8 cellular contexts compared by ENCODE assay signal in the genomic region with DNA sequence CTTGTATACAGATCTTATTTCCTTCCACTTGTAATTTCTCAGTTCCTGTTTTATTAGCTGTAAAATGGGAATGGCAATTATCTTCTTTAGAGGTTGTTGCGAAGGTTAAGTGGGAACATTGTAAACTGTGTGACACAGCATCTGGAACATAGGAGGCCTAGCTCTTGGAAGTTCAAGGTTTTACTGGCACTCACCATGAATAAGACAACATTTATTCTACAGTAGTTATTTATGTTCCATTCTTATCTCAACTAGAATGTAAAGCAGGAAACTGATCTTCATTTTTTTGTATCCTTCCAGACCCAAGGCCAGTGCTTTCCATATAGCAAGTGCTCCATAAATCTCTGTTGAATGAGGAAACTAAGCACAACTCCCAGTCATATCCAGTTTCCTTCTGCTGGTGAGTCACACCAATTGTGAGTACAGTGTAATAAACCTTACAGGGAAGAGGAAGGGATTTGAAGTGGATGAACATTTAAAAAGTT. TPM values are rescaled to one million over a fixed set of nuclear protein-coding genes. Genes with fewer than 3 reads are reported as not detected.
DNase-seq lines count a peak whose midpoint lies in the region; ATAC-seq and TF ChIP-seq lines count a peak whose summit lies in the region.

No MANE protein-coding gene starts in this region.

- POLR2A ChIA-PET in SK-N-SH (lab: Yijun Ruan, JAX): interaction anchor here (1.1 to 2.7 kb wide), 2 partner anchors 16 to 433 kb away, joined by 4 to 20 read pairs; a partner anchor contains a TSS

- no peaks in the 10 kb centered on the region for H3K9me2 ChIP-seq in SK-N-SH

- DNase-seq in A172 (ENCODE audit: low spot score) (peak; percentile 66), GM12864 (ENCODE audit: low read depth) (no peak), SK-N-SH (no peak), fibroblast of lung (ENCODE audit: low read depth in 2 of 2) (peak; percentile 79 to 85), renal cortical epithelial cell (ENCODE audit: low read depth) (peak; percentile 90)

- peaks cover 32% of the 10 kb centered on the region for H3F3A ChIP-seq in SK-N-SH (replicated peaks; ENCODE audit: insufficient read depth)

- H3K36me3 ChIP-seq in SK-N-SH (replicated peaks in 1 of 2; ENCODE audit: control insufficient read depth in 1 of 2, insufficient read depth in 2 of 2, low read length in 1 of 2) (peaks cover 16 to 35% of the 10 kb centered on the region in 2 experiments), fibroblast of lung (ENCODE audit: control insufficient read depth, insufficient read depth, low read length) (no peaks in the 10 kb centered on the region)

- peak overlapping the region; percentile 95 for H3K9ac ChIP-seq in SK-N-SH
- peak overlapping the region; percentile 95 for H3K9ac ChIP-seq in fibroblast of lung (ENCODE audit: insufficient read depth, low read length)

- ATAC-seq in GM21528 (IDR thresholded peaks at IDR 0.05; ENCODE audit: low FRiP score, unreplicated experiment) (no peak), HG02870 (IDR thresholded peaks at IDR 0.05; ENCODE audit: unreplicated experiment) (no peak), HG03354 (IDR thresholded peaks at IDR 0.05; ENCODE audit: poor library complexity, severe bottlenecking, unreplicated experiment) (no peak)

- H3K4me3 ChIP-seq in GM12864 (ENCODE audit: low read depth, low read length): peak overlapping the region; percentile 75
- H3K4me3 ChIP-seq in SK-N-SH (ENCODE audit: low read depth in 2 of 2, low read length in 1 of 2): peak overlapping the region; percentile 96 to 97; a peak in 3 of 4 replicates
- peak overlapping the region; percentile 88 to 100 (median 97) for H3K4me3 ChIP-seq in fibroblast of lung (replicated peaks in 1 of 4; ENCODE audit: control extremely low read depth in 1 of 4, insufficient read depth in 1 of 4, low read depth in 3 of 4, low read length in 4 of 4)

- H2AFZ ChIP-seq in SK-N-SH (ENCODE audit: low read depth) (no peak overlapping the region), fibroblast of lung (ENCODE audit: low read length) (no peak overlapping the region)

- no peaks in the 10 kb centered on the region for H3K9me3 ChIP-seq in SK-N-SH
- H3K9me3 ChIP-seq in fibroblast of lung (ENCODE audit: control insufficient read depth, insufficient read depth, low read depth, low read length): no peaks in the 10 kb centered on the region

- no peaks in the 10 kb centered on the region for H3K27me3 ChIP-seq in SK-N-SH (ENCODE audit: insufficient read depth)
- H3K27me3 ChIP-seq in fibroblast of lung (ENCODE audit: control insufficient read depth, insufficient read depth, low read length): no peaks in the 10 kb centered on the region

- peak overlapping the region in 1 of 2 experiments; percentile 91; a peak in 2 of 4 replicates for H3K27ac ChIP-seq in SK-N-SH (ENCODE audit: low read depth in 2 of 2, low read length in 1 of 2)
- peak overlapping the region; percentile 98 for H3K27ac ChIP-seq in fibroblast of lung (ENCODE audit: insufficient read depth, low read length)

- 84% methylated on average over 1 of the region's 1 CpG for WGBS in SK-N-SH (ENCODE audit: low lambda C conversion rate)

- H3K79me2 ChIP-seq in SK-N-SH (ENCODE audit: insufficient read depth) (peaks cover 63% of the 10 kb centered on the region), fibroblast of lung (ENCODE audit: control insufficient read depth, insufficient read depth, low read length) (peaks cover 59% of the 10 kb centered on the region)

- TF ChIP-seq CTCF in GM12864 (IDR thresholded peaks at IDR 0.05; ENCODE audit: low read depth, low read length, missing control alignments) (no peak), SK-N-SH (IDR thresholded peaks at IDR 0.05) (no peak), fibroblast of lung (conservative IDR thresholded peaks at IDR 0.05 in 1 of 2, IDR thresholded peaks at IDR 0.05 in 1 of 2; ENCODE audit: low read depth in 1 of 2, low read length in 2 of 2) (no peak)

- TF ChIP-seq EP300 in SK-N-SH (IDR thresholded peaks at IDR 0.05; ENCODE audit: borderline replicate concordance in 1 of 2, low read depth in 1 of 2, low read length in 1 of 2): no peak

- peaks cover 42% of the 10 kb centered on the region for H4K20me1 ChIP-seq in SK-N-SH (ENCODE audit: insufficient read depth)
- no peaks in the 10 kb centered on the region for H4K20me1 ChIP-seq in fibroblast of lung (ENCODE audit: control insufficient read depth, extremely low read depth, insufficient read depth, low read length)

- H3K4me1 ChIP-seq in SK-N-SH (ENCODE audit: control insufficient read depth in 1 of 2, insufficient read depth in 2 of 2, low read depth in 1 of 2, low read length in 1 of 2) (peaks cover 22 to 28% of the 10 kb centered on the region in 2 experiments), fibroblast of lung (ENCODE audit: control insufficient read depth, extremely low read depth, insufficient read depth, low read length) (peaks cover 5% of the 10 kb centered on the region)

- CTCF ChIA-PET in SK-N-SH (lab: Yijun Ruan, JAX): interaction anchor here (1.0 to 3.0 kb wide), 3 partner anchors 8 to 33 kb away, joined by 4 to 21 read pairs (median 14); a partner anchor contains a TSS

- H3K4me2 ChIP-seq in SK-N-SH: peak overlapping the region; percentile 93
- H3K4me2 ChIP-seq in fibroblast of lung (ENCODE audit: extremely low read depth, insufficient read depth, low read length): peak overlapping the region; percentile 89

- TF ChIP-seq RAD21 in SK-N-SH (IDR thresholded peaks at IDR 0.05; ENCODE audit: low read length): no peak

TF ChIP-seq in SK-N-SH, 30 proteins besides CTCF, POLR2A, EP300 and RAD21 (continues in another document):
- TF ChIP-seq TEAD4 (IDR thresholded peaks at IDR 0.05; ENCODE audit: borderline replicate concordance, insufficient read depth) (no peak), NRF1 (IDR thresholded peaks at IDR 0.05; ENCODE audit: low read depth, low read length) (no peak), NFIC (IDR thresholded peaks at IDR 0.05; ENCODE audit: borderline replicate concordance) (no peak), GABPA (IDR thresholded peaks at IDR 0.05; ENCODE audit: low read depth) (no peak), FOXM1 (IDR thresholded peaks at IDR 0.05; ENCODE audit: low read depth) (no peak), MEF2A (IDR thresholded peaks at IDR 0.05; ENCODE audit: borderline replicate concordance, low read depth) (no peak), FOXJ3 (CRISPR knock-in tag; IDR thresholded peaks at IDR 0.05) (no peak), FOSL2 (IDR thresholded peaks at IDR 0.05; ENCODE audit: borderline replicate concordance, low read depth) (peak; percentile 72; the same call in 1 of the 2 replicates), RCOR1 (IDR thresholded peaks at IDR 0.05; ENCODE audit: low read length) (no peak), MXI1 (IDR thresholded peaks at IDR 0.05; ENCODE audit: low read depth, low read length) (no peak), SIN3A (IDR thresholded peaks at IDR 0.05; ENCODE audit: borderline replicate concordance, low read depth, low read length) (no peak)
- TF ChIP-seq, protein P1, sequence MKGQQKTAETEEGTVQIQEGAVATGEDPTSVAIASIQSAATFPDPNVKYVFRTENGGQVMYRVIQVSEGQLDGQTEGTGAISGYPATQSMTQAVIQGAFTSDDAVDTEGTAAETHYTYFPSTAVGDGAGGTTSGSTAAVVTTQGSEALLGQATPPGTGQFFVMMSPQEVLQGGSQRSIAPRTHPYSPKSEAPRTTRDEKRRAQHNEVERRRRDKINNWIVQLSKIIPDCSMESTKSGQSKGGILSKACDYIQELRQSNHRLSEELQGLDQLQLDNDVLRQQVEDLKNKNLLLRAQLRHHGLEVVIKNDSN (IDR thresholded peaks at IDR 0.05; ENCODE audit: borderline replicate concordance, low read depth): no peak
- TF ChIP-seq, protein P2, sequence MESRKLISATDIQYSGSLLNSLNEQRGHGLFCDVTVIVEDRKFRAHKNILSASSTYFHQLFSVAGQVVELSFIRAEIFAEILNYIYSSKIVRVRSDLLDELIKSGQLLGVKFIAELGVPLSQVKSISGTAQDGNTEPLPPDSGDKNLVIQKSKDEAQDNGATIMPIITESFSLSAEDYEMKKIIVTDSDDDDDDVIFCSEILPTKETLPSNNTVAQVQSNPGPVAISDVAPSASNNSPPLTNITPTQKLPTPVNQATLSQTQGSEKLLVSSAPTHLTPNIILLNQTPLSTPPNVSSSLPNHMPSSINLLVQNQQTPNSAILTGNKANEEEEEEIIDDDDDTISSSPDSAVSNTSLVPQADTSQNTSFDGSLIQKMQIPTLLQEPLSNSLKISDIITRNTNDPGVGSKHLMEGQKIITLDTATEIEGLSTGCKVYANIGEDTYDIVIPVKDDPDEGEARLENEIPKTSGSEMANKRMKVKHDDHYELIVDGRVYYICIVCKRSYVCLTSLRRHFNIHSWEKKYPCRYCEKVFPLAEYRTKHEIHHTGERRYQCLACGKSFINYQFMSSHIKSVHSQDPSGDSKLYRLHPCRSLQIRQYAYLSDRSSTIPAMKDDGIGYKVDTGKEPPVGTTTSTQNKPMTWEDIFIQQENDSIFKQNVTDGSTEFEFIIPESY (IDR thresholded peaks at IDR 0.05; ENCODE audit: borderline replicate concordance, low read depth): no peak

RNA-seq across cellular contexts. Expression of a gene that starts 1.4 kb away (rescaled TPM):
- total RNA-seq in A172 (2014; rRNA removed; shearing (Covaris generic)): 14.5 and 15.1 TPM in 2 replicates
- polyA plus RNA-seq in SK-N-SH (2012; rRNA removed): 5.8 and 6.6 TPM in 2 replicates
- polyA plus RNA-seq in SK-N-SH (2012; cell fraction: cytosol; rRNA removed): 7.2 and 8.0 TPM in 2 replicates
- polyA plus RNA-seq in SK-N-SH (2012; cell fraction: nucleus; rRNA removed): 5.5 and 7.7 TPM in 2 replicates
- total RNA-seq in fibroblast of lung: 21.3 and 30.2 TPM in 2 replicates
- polyA plus RNA-seq in fibroblast of lung: 18.8 and 20.1 TPM in 2 replicates
- polyA plus RNA-seq in fibroblast of lung (2012): 20.1 and 20.2 TPM in 2 replicates
- polyA minus RNA-seq in fibroblast of lung (ENCODE audit: low replicate concordance): 13.4 and 17.8 TPM in 2 replicates
- total RNA-seq in renal cortical epithelial cell: 40.0 and 84.0 TPM in 2 replicates

RNA-seq across cellular contexts. Expression of a gene that starts 15.5 kb away (rescaled TPM):
- total RNA-seq in A172 (2014; rRNA removed; shearing (Covaris generic)): 13.0 and 19.7 TPM in 2 replicates
- polyA plus RNA-seq in SK-N-SH (2012; rRNA removed): 23.4 and 24.3 TPM in 2 replicates
- polyA plus RNA-seq in SK-N-SH (2012; cell fraction: cytosol; rRNA removed): 19.1 and 20.8 TPM in 2 replicates
- polyA plus RNA-seq in SK-N-SH (2012; cell fraction: nucleus; rRNA removed): 30.0 and 36.7 TPM in 2 replicates
- 10.0 and 11.4 TPM in 2 replicates for total RNA-seq in fibroblast of lung
- 16.4 and 24.7 TPM in 2 replicates for polyA plus RNA-seq in fibroblast of lung
- polyA plus RNA-seq in fibroblast of lung (2012): 17.1 and 25.7 TPM in 2 replicates
- 3.0 and 26.7 TPM in 2 replicates for polyA minus RNA-seq in fibroblast of lung (ENCODE audit: low replicate concordance)
- 18.5 and 21.7 TPM in 2 replicates for total RNA-seq in renal cortical epithelial cell

Comparison
In these comparisons a context has a peak if more than half of its experiments do, and no peak if none do; other contexts are left out.
1. DNase-seq: peak in A172 (single experiment), fibroblast of lung (2 of 2) and renal cortical epithelial cell (single experiment); none in GM12864 (single experiment) and SK-N-SH (single experiment).
2. Peak in every context shown above with its lines, with median percentiles within 50 percentile points of each other: H3K4me3 ChIP-seq.